22 cellular contexts compared by ENCODE assay signal in genomic region chr2:146244131-146244530, GRCh38.
DNase-seq lines count a peak whose midpoint lies in the region; ATAC-seq and TF ChIP-seq lines count a peak whose summit lies in the region.
"Had no signal": no experiment of that assay in that cellular context is flagged by ENCODE, and none has a peak within 500 bp of the region (broad histone marks: within the 10 kb centered on the region; RNA-seq: fewer than 3 reads in every experiment).

No MANE protein-coding gene starts in this region.

- H3K4me1 Mint-ChIP-seq in H9 (peaks cover 14 to 15% of the 10 kb centered on the region in 2 experiments), chondrocyte (ENCODE audit: low read depth) (peaks cover 55% of the 10 kb centered on the region), nephron (peaks cover 39% of the 10 kb centered on the region)
- H3K4me1 Mint-ChIP-seq: CD4-positive, alpha-beta memory T cell had no signal

- H4K91ac ChIP-seq in H9 (ENCODE audit: insufficient read length, low read depth, low read length) = no peak overlapping the region

- H3K9ac ChIP-seq in H9 (ENCODE audit: extremely low read depth, insufficient read length, low read length) = no peak overlapping the region
- H3K9ac ChIP-seq: KMS-11 had no signal

- no peak overlapping the region for H2BK12ac ChIP-seq in H9 (ENCODE audit: insufficient read length, low read depth, low read length)

- H3K14ac ChIP-seq in H9 (ENCODE audit: insufficient read depth, low read length) = no peak overlapping the region

- no peak overlapping the region for H2BK15ac ChIP-seq in H9 (ENCODE audit: low read depth, low read length)

- H2AFZ ChIP-seq in H9 (ENCODE audit: low read length) = no peak overlapping the region
- H2AFZ ChIP-seq: GM23338 had no signal

- no peak overlapping the region for H3K27ac ChIP-seq in H9 (ENCODE audit: insufficient read length, low read depth, low read length)
- H3K27ac ChIP-seq: KMS-11 had no signal

- H3K36me3 Mint-ChIP-seq in H9 (ENCODE audit: insufficient read depth in 1 of 3, low read depth in 3 of 3) (no peaks in the 10 kb centered on the region), chondrocyte (ENCODE audit: low read depth) (peaks cover 2% of the 10 kb centered on the region), nephron (ENCODE audit: low read depth) (no peaks in the 10 kb centered on the region)
- H3K36me3 Mint-ChIP-seq: CD4-positive, alpha-beta memory T cell had no signal

- WGBS in H9 (ENCODE audit: extremely low coverage, insufficient read length, low lambda C conversion rate) = no CpG with 5 or more reads among the region's 2 CpGs

- H3K4ac ChIP-seq in H9 (ENCODE audit: low read depth, low read length) = no peak overlapping the region

- H2BK20ac ChIP-seq in H9 (ENCODE audit: low read depth, low read length, poor library complexity, severe bottlenecking) = no peak overlapping the region

- no peaks in the 10 kb centered on the region for H3K23me2 ChIP-seq in H9 (ENCODE audit: insufficient read length, low read depth, low read length, poor library complexity, severe bottlenecking)

- H2BK120ac ChIP-seq in H9 (ENCODE audit: low read depth, low read length, poor library complexity, severe bottlenecking) = no peak overlapping the region

- no peaks in the 10 kb centered on the region for H3K79me1 ChIP-seq in H9 (ENCODE audit: insufficient read depth, low read depth, low read length, poor library complexity, severe bottlenecking)

- ATAC-seq in GM18520 (IDR thresholded peaks at IDR 0.05; ENCODE audit: unreplicated experiment) (no peak), GM21515 (IDR thresholded peaks at IDR 0.05; ENCODE audit: unreplicated experiment) (no peak)
- ATAC-seq: GM23338 had no signal

- H3K9me3 Mint-ChIP-seq in H9 (no peaks in the 10 kb centered on the region), chondrocyte (ENCODE audit: low read depth) (peaks cover 2% of the 10 kb centered on the region), nephron (no peaks in the 10 kb centered on the region)
- H3K9me3 Mint-ChIP-seq: GM23338 had no signal

- H3T11ph ChIP-seq in H9 (ENCODE audit: low read length) = no peak overlapping the region

- peaks cover 4% of the 10 kb centered on the region; the same call in 1 of the 2 replicates for H3K4me1 ChIP-seq in H9 (ENCODE audit: insufficient read depth, low read length)

- no peak overlapping the region for H2AK5ac ChIP-seq in H9 (ENCODE audit: insufficient read length, low read length)

- H3K27me3 Mint-ChIP-seq in H9 (ENCODE audit: low read depth) (no peaks in the 10 kb centered on the region), chondrocyte (ENCODE audit: low read depth) (no peaks in the 10 kb centered on the region), nephron (ENCODE audit: low read depth) (no peaks in the 10 kb centered on the region)
- H3K27me3 Mint-ChIP-seq: CD4-positive, alpha-beta memory T cell had no signal

- no peak overlapping the region for H3K56ac ChIP-seq in H9 (ENCODE audit: insufficient read length, low read depth, low read length)

- H3K4me3 Mint-ChIP-seq in H9 (no peak overlapping the region), chondrocyte (ENCODE audit: unreplicated experiment) (no peak overlapping the region), nephron (no peak overlapping the region)
- H3K4me3 Mint-ChIP-seq: CD4-positive, alpha-beta memory T cell; GM23338 had no signal

- H3K18ac ChIP-seq in H9 (ENCODE audit: insufficient read length, low read depth, low read length) = no peak overlapping the region

- TF ChIP-seq CTCF in H9 (conservative IDR thresholded peaks at IDR 0.05) = no peak
- TF ChIP-seq CTCF in chondrocyte (IDR thresholded peaks at IDR 0.05) = no peak
- TF ChIP-seq CTCF in nephron (IDR thresholded peaks at IDR 0.05; ENCODE audit: unreplicated experiment in 3 of 3) = no peak

- H2BK5ac ChIP-seq in H9 (ENCODE audit: insufficient read length, low read length) = no peak overlapping the region

- no peaks in the 10 kb centered on the region for H3K27me3 ChIP-seq in H9 (ENCODE audit: insufficient read depth, low read length)

- DNase-seq in H9 (no peak), RPMI8226 (peak; percentile 46), chondrocyte (ENCODE audit: low spot score) (no peak), NAMALWA (ENCODE audit: low spot score) (no peak)
- DNase-seq in activated CD4-positive, alpha-beta T cell treated with anti-CD3 and anti-CD28 coated beads for 48 hours = no peak
- DNase-seq: AML-193; C1 segment of cervical spinal cord; CD4-positive, alpha-beta memory T cell; COR-L47; NCI-H1092; NCI-H1417 treated with DMSO at 0.1 percent for 48 hours; NCI-H187 treated with DMSO at 0.1 percent for 48 hours; NCI-H2171 treated with DMSO at 0.1 percent for 48 hours; NCI-H345; NCI-H524 treated with DMSO at 0.1 percent for 48 hours; NCI-H774; SIG-M5 had no signal

- H3K79me2 ChIP-seq in H9 (ENCODE audit: insufficient read depth, low read length) = 0 out of 2 replicates have a peak, but pooled peaks cover 1% of the 10 kb centered on the region

- no peaks in the 10 kb centered on the region for H3K9me3 ChIP-seq in H9 (ENCODE audit: control insufficient read depth, low read depth, low read length)

- H4K20me1 ChIP-seq in H9 (ENCODE audit: control insufficient read depth, insufficient read depth, insufficient read length) = no peaks in the 10 kb centered on the region

- H3K27ac Mint-ChIP-seq in H9 = peak overlapping the region in 2 of 3 experiments; percentile 65 to 76; a peak in 2 of 7 replicates
- peak overlapping the region; percentile 14 for H3K27ac Mint-ChIP-seq in chondrocyte (ENCODE audit: unreplicated experiment)
- H3K27ac Mint-ChIP-seq in nephron = peak overlapping the region; percentile 46 to 88 (median 70)
- H3K27ac Mint-ChIP-seq: CD4-positive, alpha-beta memory T cell had no signal

- no peak overlapping the region for H3K4me2 ChIP-seq in H9 (ENCODE audit: insufficient read depth, insufficient read length, low read length)
- H3K4me2 ChIP-seq: GM23338, KMS-11 had no signal

- H3K23ac ChIP-seq in H9 (ENCODE audit: insufficient read length, low read depth, low read length) = no peak overlapping the region

- no peak overlapping the region for H4K5ac ChIP-seq in H9 (ENCODE audit: insufficient read length, low read depth, low read length)

- H4K8ac ChIP-seq in H9 (replicated peaks; ENCODE audit: insufficient read length, low read depth, low read length) = no peak overlapping the region

Comparison
In these comparisons a context has a peak if more than half of its experiments do, and no peak if none do; other contexts are left out.
1. H3K27ac Mint-ChIP-seq: peak in every context shown above with its lines; median percentile 70 in H9; 70 in nephron; 14 in chondrocyte.